Comparison of ENCODE assay signal across 12 cellular contexts in the genomic region with DNA sequence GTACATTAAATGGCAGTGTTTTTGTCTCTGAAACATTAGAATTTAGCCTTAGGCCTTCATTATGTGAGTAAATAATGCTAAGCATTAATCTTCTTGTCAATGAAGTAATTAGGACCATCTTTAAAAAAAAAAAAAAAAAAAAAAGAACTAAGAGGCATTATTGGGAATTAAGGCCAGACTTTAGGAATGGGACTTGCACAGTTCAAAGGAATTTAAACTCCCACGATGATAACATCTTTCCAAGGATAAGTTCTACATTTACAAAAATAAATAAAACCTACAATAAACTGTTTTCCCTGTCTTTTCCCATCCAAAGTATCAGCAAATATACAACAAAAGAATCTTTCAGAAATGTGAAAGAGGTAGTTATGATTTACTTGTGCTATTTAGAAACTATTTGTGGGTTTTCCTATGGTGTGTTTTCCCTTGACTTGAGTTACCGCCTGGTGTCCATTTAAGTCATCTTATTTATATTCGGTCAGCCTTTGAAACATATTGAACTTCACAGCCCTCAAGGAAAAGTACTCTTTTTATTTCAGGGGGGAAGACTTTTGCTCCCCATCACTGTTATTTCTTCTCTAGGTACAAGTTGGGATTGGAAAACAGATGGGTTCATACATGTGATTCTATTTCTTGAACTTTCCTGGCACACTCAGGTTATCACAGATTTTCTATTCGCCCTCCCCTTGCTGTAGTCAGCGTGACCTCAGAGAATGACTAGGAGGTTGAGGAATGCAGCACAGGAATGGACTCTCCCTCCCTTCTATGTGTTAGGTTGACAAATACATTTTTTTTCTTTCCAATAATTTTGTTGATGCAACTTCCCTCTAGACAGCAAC. TPM values are rescaled to one million over a fixed set of nuclear protein-coding genes. Genes with fewer than 3 reads are reported as not detected.
DNase-seq lines count a peak whose midpoint lies in the region; ATAC-seq, FAIRE-seq and TF ChIP-seq lines count a peak whose summit lies in the region.
"Had no signal": no experiment of that assay in that cellular context is flagged by ENCODE, and none has a peak within 500 bp of the region (broad histone marks: within the 10 kb centered on the region; RNA-seq: fewer than 3 reads in every experiment).

No MANE protein-coding gene starts in this region.

- peaks cover 9% of the 10 kb centered on the region for H3K27me3 Mint-ChIP-seq in activated naive CD8-positive, alpha-beta T cell treated with anti-CD3 and anti-CD28 coated beads for 36 hours

- peak; percentile 97 for FAIRE-seq in H54 (lab: Jason Lieb, UNC)

- no peaks in the 10 kb centered on the region for H3K9me3 Mint-ChIP-seq in activated naive CD8-positive, alpha-beta T cell treated with anti-CD3 and anti-CD28 coated beads for 36 hours
- H3K9me3 Mint-ChIP-seq: stimulated activated naive CD8-positive, alpha-beta T cell treated with anti-CD3 and anti-CD28 coated beads, Interleukin-15, amount 100 ng/mL, for 72 hours had no signal

- in situ Hi-C loops in GM13976 (cut with MboI; ENCODE audit: low sequenced_read_pairs, unreplicated experiment): no loop called here

- no peak for ATAC-seq in left lobe of liver
- ATAC-seq in GM21786 (IDR thresholded peaks at IDR 0.05; ENCODE audit: unreplicated experiment): no peak
- ATAC-seq: stimulated activated naive CD8-positive, alpha-beta T cell treated with anti-CD3 and anti-CD28 coated beads, Interleukin-15, amount 100 ng/mL, for 72 hours had no signal

- no peaks in the 10 kb centered on the region for H3K4me1 Mint-ChIP-seq in activated naive CD8-positive, alpha-beta T cell treated with anti-CD3 and anti-CD28 coated beads for 36 hours
- H3K4me1 Mint-ChIP-seq: stimulated activated naive CD8-positive, alpha-beta T cell treated with anti-CD3 and anti-CD28 coated beads, Interleukin-15, amount 100 ng/mL, for 72 hours had no signal

- TF ChIP-seq CTCF in retinal pigment epithelial cell (conservative IDR thresholded peaks at IDR 0.05; ENCODE audit: low read depth, low read length): no peak
- TF ChIP-seq CTCF in GM13976 (IDR thresholded peaks at IDR 0.05; ENCODE audit: borderline replicate concordance, control extremely low read depth, extremely low read depth, insufficient read depth, missing control alignments): no peak

- H3K4me3 Mint-ChIP-seq in activated naive CD8-positive, alpha-beta T cell treated with anti-CD3 and anti-CD28 coated beads for 36 hours: no peak overlapping the region
- H3K4me3 Mint-ChIP-seq: stimulated activated naive CD8-positive, alpha-beta T cell treated with anti-CD3 and anti-CD28 coated beads, Interleukin-15, amount 100 ng/mL, for 72 hours had no signal

- no peak for TF ChIP-seq POLR2A in H54 (IDR thresholded peaks at IDR 0.05; ENCODE audit: low read depth, low read length)

- H3K4me3 ChIP-seq in retinal pigment epithelial cell (ENCODE audit: low read length): no peak overlapping the region

- H3K27ac Mint-ChIP-seq in activated naive CD8-positive, alpha-beta T cell treated with anti-CD3 and anti-CD28 coated beads for 36 hours: no peak overlapping the region
- H3K27ac Mint-ChIP-seq: stimulated activated naive CD8-positive, alpha-beta T cell treated with anti-CD3 and anti-CD28 coated beads, Interleukin-15, amount 100 ng/mL, for 72 hours had no signal

- no peaks in the 10 kb centered on the region for H3K36me3 Mint-ChIP-seq in activated naive CD8-positive, alpha-beta T cell treated with anti-CD3 and anti-CD28 coated beads for 36 hours

- DNase-seq in H54 (ENCODE audit: insufficient read length, low spot score) (peak; percentile 43), SW 1271 (lab: John Stamatoyannopoulos, UW) (peak; percentile 54 to 70), fibroblast of the conjunctiva (ENCODE audit: low read depth) (peak; percentile 55), retinal pigment epithelial cell (ENCODE audit: low read depth) (peak; percentile 91), left lobe of liver (ENCODE audit: low spot score) (no peak), GM13976 (ENCODE audit: low spot score) (no peak)
- DNase-seq in activated naive CD8-positive, alpha-beta T cell treated with anti-CD3 and anti-CD28 coated beads for 36 hours: no peak
- DNase-seq: activated CD4-positive, alpha-beta T cell treated with anti-CD3 and anti-CD28 coated beads for 48 hours; anterior cingulate cortex; NCI-H1092 treated with DMSO at 0.1 percent for 48 hours; stimulated activated naive CD8-positive, alpha-beta T cell treated with anti-CD3 and anti-CD28 coated beads, Interleukin-15, amount 100 ng/mL, for 72 hours had no signal

RNA-seq across cellular contexts. Expression of gene STMND1, which starts 13.6 kb away (rescaled TPM):
- not detected for total RNA-seq in activated naive CD8-positive, alpha-beta T cell treated with anti-CD3 and anti-CD28 coated beads for 36 hours
- total RNA-seq in left lobe of liver: not detected

Comparison
In these comparisons a context has a peak if more than half of its experiments do, and no peak if none do; other contexts are left out.
1. DNase-seq: peak in H54 (single experiment), SW 1271 (2 of 2), fibroblast of the conjunctiva (single experiment) and retinal pigment epithelial cell (single experiment); none in activated naive CD8-positive, alpha-beta T cell treated with anti-CD3 and anti-CD28 coated beads for 36 hours (single experiment), left lobe of liver (single experiment) and GM13976 (single experiment).